In the genomic region with DNA sequence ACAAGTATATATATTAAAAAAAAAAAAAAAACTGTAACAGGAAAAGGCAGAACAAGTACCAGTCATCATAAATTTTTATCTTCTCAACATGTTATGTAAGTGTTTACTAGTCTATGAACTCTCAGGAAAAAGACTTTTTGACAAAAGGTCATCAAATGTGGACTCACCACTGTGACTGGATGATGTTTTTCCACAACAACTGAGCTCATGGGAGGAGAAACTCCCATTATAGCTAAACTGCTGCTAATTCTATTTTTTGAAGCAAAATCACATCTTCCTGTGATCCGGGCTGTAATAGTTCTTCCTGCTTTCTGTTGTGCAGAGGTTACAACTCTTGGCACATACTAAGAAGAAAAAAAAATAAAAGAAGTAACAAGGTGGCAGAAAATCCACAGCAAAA, we compare ENCODE assay signal across 16 cellular contexts. TPM values are rescaled to one million over a fixed set of nuclear protein-coding genes. Genes with fewer than 3 reads are reported as not detected.
DNase-seq lines count a peak whose midpoint lies in the region; FAIRE-seq and TF ChIP-seq lines count a peak whose summit lies in the region.
"Had no signal": no experiment of that assay in that cellular context is flagged by ENCODE, and none has a peak within 500 bp of the region (broad histone marks: within the 10 kb centered on the region; RNA-seq: fewer than 3 reads in every experiment).

No MANE protein-coding gene starts in this region.

- no peaks in the 10 kb centered on the region for H4K20me1 ChIP-seq in BLaER1 treated with 17β-estradiol and CSF1 and Interleukin-3, amounts not matched to agents 10 nM and 100 nM

- H3K36me3 ChIP-seq in BLaER1 treated with 17β-estradiol and CSF1 and Interleukin-3, amounts not matched to agents 10 nM and 100 nM: peaks cover 22 to 46% (median 30%) of the 10 kb centered on the region in 11 experiments
- H3K36me3 ChIP-seq in HEK293 (ENCODE audit: control insufficient read depth in 2 of 2, insufficient read depth in 1 of 2, low read length in 2 of 2): peaks cover 10 to 39% of the 10 kb centered on the region in 2 experiments

- CTCF ChIA-PET in HEK293 (lab: Yijun Ruan, JAX): interaction anchor here (0.7 to 0.8 kb wide), 2 partner anchors 339 to 440 kb away, joined by 3 to 4 read pairs; no protein-coding TSS in a partner anchor

- TF ChIP-seq CTCF in HEK293 (tag by site-specific recombination; IDR thresholded peaks at IDR 0.05) (no peak), D721Med (IDR thresholded peaks at IDR 0.05; ENCODE audit: insufficient read depth, missing control alignments) (no peak)

- no peak overlapping the region for H3K4me3 ChIP-seq in BLaER1 treated with 17β-estradiol and CSF1 and Interleukin-3, amounts not matched to agents 10 nM and 100 nM
- no peak overlapping the region for H3K4me3 ChIP-seq in HEK293 (ENCODE audit: low read depth, low read length)
- H3K4me3 ChIP-seq: sigmoid colon, testis had no signal

- H3K9ac ChIP-seq in BLaER1 treated with 17β-estradiol and CSF1 and Interleukin-3, amounts not matched to agents 10 nM and 100 nM: no peak overlapping the region; a peak in 2 of 22 replicates

- no peaks in the 10 kb centered on the region for H3K27me3 ChIP-seq in BLaER1 treated with 17β-estradiol and CSF1 and Interleukin-3, amounts not matched to agents 10 nM and 100 nM
- H3K27me3 ChIP-seq: BE2C, sigmoid colon, testis had no signal

- peak overlapping the region in 2 of 11 experiments; percentile 10 to 15; a peak in 1 of 22 replicates for H3K27ac ChIP-seq in BLaER1 treated with 17β-estradiol and CSF1 and Interleukin-3, amounts not matched to agents 10 nM and 100 nM
- H3K27ac ChIP-seq in HEK293 (ENCODE audit: extremely low read depth, low read depth, low read length): no peak overlapping the region
- H3K27ac ChIP-seq: sigmoid colon, testis had no signal

- POLR2A ChIA-PET in HEK293 (lab: Yijun Ruan, JAX): no interaction called here

- DNase-seq in amniotic epithelial cell (ENCODE audit: low read depth): peak; percentile 71
- peak; percentile 84 to 99 for DNase-seq in lung microvascular endothelial cell (ENCODE audit: low read depth in 2 of 2)
- DNase-seq in D721Med (ENCODE audit: insufficient read length, low spot score): no peak
- no peak for DNase-seq in AML-193 (lab: John Stamatoyannopoulos, UW)
- no peak for DNase-seq in SK-N-DZ (ENCODE audit: low spot score)
- DNase-seq: activated CD4-positive, alpha-beta T cell treated with anti-CD3 and anti-CD28 coated beads for 4 hours; activated gamma-delta T cell; BE2C; effector CD4-positive, alpha-beta T cell; hypothalamus; occipital lobe; sigmoid colon; T1000; testis had no signal

- no peak for FAIRE-seq in D721Med (lab: Jason Lieb, UNC)

- no peaks in the 10 kb centered on the region for H3K9me3 ChIP-seq in BLaER1 treated with 17β-estradiol and CSF1 and Interleukin-3, amounts not matched to agents 10 nM and 100 nM (replicated peaks in 1 of 11)
- no peaks in the 10 kb centered on the region for H3K9me3 ChIP-seq in HEK293 (ENCODE audit: control insufficient read depth, insufficient read depth, low read depth, low read length)
- H3K9me3 ChIP-seq: BE2C, sigmoid colon, testis had no signal

- H3K4me2 ChIP-seq in BLaER1 treated with 17β-estradiol and CSF1 and Interleukin-3, amounts not matched to agents 10 nM and 100 nM: peak overlapping the region in 9 of 11 experiments; percentile 6 to 65 (median 41); a peak in 14 of 22 replicates

- H3K4me1 ChIP-seq in BLaER1 treated with 17β-estradiol and CSF1 and Interleukin-3, amounts not matched to agents 10 nM and 100 nM: peaks cover 3 to 17% (median 11%) of the 10 kb centered on the region in 10 experiments; a peak in 18 of 20 replicates
- H3K4me1 ChIP-seq in HEK293 (ENCODE audit: control insufficient read depth, insufficient read depth, low read length): no peaks in the 10 kb centered on the region
- H3K4me1 ChIP-seq: testis had no signal

TF ChIP-seq in HEK293, 187 proteins besides CTCF, POLR2A, EP300 and RAD21:
- no peak for TF ChIP-seq ZNF324 (tag by site-specific recombination; IDR thresholded peaks at IDR 0.05)
- TF ChIP-seq ZNF214 (tag by site-specific recombination; IDR thresholded peaks at IDR 0.05; ENCODE audit: borderline replicate concordance): no peak
- TF ChIP-seq REST (tag by site-specific recombination; IDR thresholded peaks at IDR 0.05): no peak
- TF ChIP-seq, protein P1, sequence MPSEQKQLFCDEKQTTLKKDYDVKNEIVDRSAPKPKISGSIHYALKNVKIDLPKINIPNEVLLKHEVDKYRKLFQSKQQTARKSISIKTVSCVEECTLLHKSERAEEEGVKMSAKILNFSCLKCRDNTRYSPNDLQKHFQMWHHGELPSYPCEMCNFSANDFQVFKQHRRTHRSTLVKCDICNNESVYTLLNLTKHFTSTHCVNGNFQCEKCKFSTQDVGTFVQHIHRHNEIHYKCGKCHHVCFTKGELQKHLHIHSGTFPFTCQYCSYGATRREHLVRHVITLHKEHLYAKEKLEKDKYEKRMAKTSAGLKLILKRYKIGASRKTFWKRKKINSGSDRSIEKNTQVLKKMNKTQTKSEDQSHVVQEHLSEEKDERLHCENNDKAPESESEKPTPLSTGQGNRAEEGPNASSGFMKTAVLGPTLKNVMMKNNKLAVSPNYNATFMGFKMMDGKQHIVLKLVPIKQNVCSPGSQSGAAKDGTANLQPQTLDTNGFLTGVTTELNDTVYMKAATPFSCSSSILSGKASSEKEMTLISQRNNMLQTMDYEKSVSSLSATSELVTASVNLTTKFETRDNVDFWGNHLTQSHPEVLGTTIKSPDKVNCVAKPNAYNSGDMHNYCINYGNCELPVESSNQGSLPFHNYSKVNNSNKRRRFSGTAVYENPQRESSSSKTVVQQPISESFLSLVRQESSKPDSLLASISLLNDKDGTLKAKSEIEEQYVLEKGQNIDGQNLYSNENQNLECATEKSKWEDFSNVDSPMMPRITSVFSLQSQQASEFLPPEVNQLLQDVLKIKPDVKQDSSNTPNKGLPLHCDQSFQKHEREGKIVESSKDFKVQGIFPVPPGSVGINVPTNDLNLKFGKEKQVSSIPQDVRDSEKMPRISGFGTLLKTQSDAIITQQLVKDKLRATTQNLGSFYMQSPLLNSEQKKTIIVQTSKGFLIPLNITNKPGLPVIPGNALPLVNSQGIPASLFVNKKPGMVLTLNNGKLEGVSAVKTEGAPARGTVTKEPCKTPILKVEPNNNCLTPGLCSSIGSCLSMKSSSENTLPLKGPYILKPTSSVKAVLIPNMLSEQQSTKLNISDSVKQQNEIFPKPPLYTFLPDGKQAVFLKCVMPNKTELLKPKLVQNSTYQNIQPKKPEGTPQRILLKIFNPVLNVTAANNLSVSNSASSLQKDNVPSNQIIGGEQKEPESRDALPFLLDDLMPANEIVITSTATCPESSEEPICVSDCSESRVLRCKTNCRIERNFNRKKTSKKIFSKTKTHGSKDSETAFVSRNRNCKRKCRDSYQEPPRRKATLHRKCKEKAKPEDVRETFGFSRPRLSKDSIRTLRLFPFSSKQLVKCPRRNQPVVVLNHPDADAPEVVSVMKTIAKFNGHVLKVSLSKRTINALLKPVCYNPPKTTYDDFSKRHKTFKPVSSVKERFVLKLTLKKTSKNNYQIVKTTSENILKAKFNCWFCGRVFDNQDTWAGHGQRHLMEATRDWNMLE (tag by site-specific recombination; conservative IDR thresholded peaks at IDR 0.05; ENCODE audit: low read depth): no peak
- TF ChIP-seq, protein P2, sequence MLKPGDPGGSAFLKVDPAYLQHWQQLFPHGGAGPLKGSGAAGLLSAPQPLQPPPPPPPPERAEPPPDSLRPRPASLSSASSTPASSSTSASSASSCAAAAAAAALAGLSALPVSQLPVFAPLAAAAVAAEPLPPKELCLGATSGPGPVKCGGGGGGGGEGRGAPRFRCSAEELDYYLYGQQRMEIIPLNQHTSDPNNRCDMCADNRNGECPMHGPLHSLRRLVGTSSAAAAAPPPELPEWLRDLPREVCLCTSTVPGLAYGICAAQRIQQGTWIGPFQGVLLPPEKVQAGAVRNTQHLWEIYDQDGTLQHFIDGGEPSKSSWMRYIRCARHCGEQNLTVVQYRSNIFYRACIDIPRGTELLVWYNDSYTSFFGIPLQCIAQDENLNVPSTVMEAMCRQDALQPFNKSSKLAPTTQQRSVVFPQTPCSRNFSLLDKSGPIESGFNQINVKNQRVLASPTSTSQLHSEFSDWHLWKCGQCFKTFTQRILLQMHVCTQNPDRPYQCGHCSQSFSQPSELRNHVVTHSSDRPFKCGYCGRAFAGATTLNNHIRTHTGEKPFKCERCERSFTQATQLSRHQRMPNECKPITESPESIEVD (tag by site-specific recombination; IDR thresholded peaks at IDR 0.05): 0 out of 2 replicates have a peak, but pooled peaks have one; percentile 12
- TF ChIP-seq ZNF837 (tag by site-specific recombination; IDR thresholded peaks at IDR 0.05): no peak

RNA-seq across cellular contexts. Expression of gene POC5, which starts 39.6 kb away (rescaled TPM):
- 5.9 and 8.3 TPM in 2 replicates for total RNA-seq in lung microvascular endothelial cell
- polyA plus RNA-seq in SK-N-DZ (2014; cell fraction: cytosol; rRNA removed): 52.5 and 75.8 TPM in 2 replicates
- polyA plus RNA-seq in SK-N-DZ (2014; cell fraction: nucleus; rRNA removed): 58.8 and 82.5 TPM in 2 replicates

Comparison
In these comparisons a context has a peak if more than half of its experiments do, and no peak if none do; other contexts are left out.
1. DNase-seq: peak in amniotic epithelial cell (single experiment) and lung microvascular endothelial cell (2 of 2); none in D721Med (single experiment), AML-193 (0 of 2) and SK-N-DZ (single experiment).